In genomic region chr19:11480081-11480926, GRCh38 we compare ENCODE assay signal across 13 cellular contexts. TPM values are rescaled to one million over a fixed set of nuclear protein-coding genes. Genes with fewer than 3 reads are reported as not detected.
DNase-seq lines count a peak whose midpoint lies in the region; ATAC-seq and TF ChIP-seq lines count a peak whose summit lies in the region.
"Had no signal": no experiment of that assay in that cellular context is flagged by ENCODE, and none has a peak within 500 bp of the region (broad histone marks: within the 10 kb centered on the region; RNA-seq: fewer than 3 reads in every experiment).

No MANE protein-coding gene starts in this region.

- intact Hi-C loops in dendritic cell treated with granulocyte-macrophage colony-stimulating factor and Interleukin-4, amounts not matched to agents 40 ng/mL and 50 ng/mL, for 4 days (cut with micrococcal nuclease): loop anchor here (5.0 kb wide), 1 partner anchor 238 kb away; no protein-coding TSS in a partner anchor

- no peak for TF ChIP-seq CTCF in GM23338 (conservative IDR thresholded peaks at IDR 0.05; ENCODE audit: low read depth in 2 of 2)

- no peaks in the 10 kb centered on the region for H3K79me1 ChIP-seq in neuronal stem cell (ENCODE audit: low read depth, low read length)

- H3K23ac ChIP-seq in neuronal stem cell (ENCODE audit: low read depth, low read length, poor library complexity): peak overlapping the region; percentile 90

- DNase-seq in NCI-H1105 treated with DMSO at 0.1 percent for 48 hours (lab: John Stamatoyannopoulos, UW) (peak; percentile 20), NCI-H1105 (lab: John Stamatoyannopoulos, UW) (no peak), GM23338 (ENCODE audit: low spot score) (peak; percentile 46), neuronal stem cell (ENCODE audit: low spot score) (no peak), NOMO-1 treated with dmso at 0.1 percent for 144 hours (lab: John Stamatoyannopoulos, UW; ENCODE audit: unreplicated experiment) (no peak), NCI-H226 (no peak)
- DNase-seq: activated naive CD4-positive, alpha-beta T cell treated with anti-CD3 and anti-CD28 coated beads, Interleukin-2, amount 10 ng/mL, durations not matched to agents 7 days and 5 days; NCI-H1048 had no signal

- H3K9me2 ChIP-seq in GM23338 (ENCODE audit: insufficient read depth): no peaks in the 10 kb centered on the region

- H3K36me3 Mint-ChIP-seq in GM23338 (ENCODE audit: low read depth): no peaks in the 10 kb centered on the region; the same call in 2 of the 3 replicates
- H3K36me3 Mint-ChIP-seq in dendritic cell treated with granulocyte-macrophage colony-stimulating factor and Interleukin-4, amounts not matched to agents 40 ng/mL and 50 ng/mL, for 4 days (ENCODE audit: low read depth): peaks cover 13% of the 10 kb centered on the region

- peaks cover 16% of the 10 kb centered on the region for H3F3A ChIP-seq in GM23338 (replicated peaks; ENCODE audit: low read depth)

- peaks cover 6% of the 10 kb centered on the region for H3K4me1 Mint-ChIP-seq in GM23338
- H3K4me1 Mint-ChIP-seq in dendritic cell treated with granulocyte-macrophage colony-stimulating factor and Interleukin-4, amounts not matched to agents 40 ng/mL and 50 ng/mL, for 4 days (ENCODE audit: low read depth): peaks cover 36% of the 10 kb centered on the region

- H3K4me2 ChIP-seq in GM23338 (peak overlapping the region; percentile 77), neuronal stem cell (ENCODE audit: insufficient read depth, low read length, poor library complexity, severe bottlenecking) (peak overlapping the region; percentile 38)

- no peak overlapping the region for H2BK120ac ChIP-seq in neuronal stem cell (ENCODE audit: low read depth, low read length)

- no peak overlapping the region for H3K9ac ChIP-seq in neuronal stem cell (ENCODE audit: low read depth, low read length, poor library complexity)

- no peak overlapping the region for H2BK12ac ChIP-seq in neuronal stem cell (ENCODE audit: low read length)

- H3K4ac ChIP-seq in neuronal stem cell (ENCODE audit: low read length): no peak overlapping the region

- H3K27me3 ChIP-seq in GM23338 (ENCODE audit: insufficient read depth) (peaks cover 34% of the 10 kb centered on the region), neuronal stem cell (ENCODE audit: control insufficient read depth in 3 of 3, insufficient read depth in 3 of 3, low read depth in 1 of 3, low read length in 3 of 3) (peaks cover 0 to 41% (median 16%) of the 10 kb centered on the region in 3 experiments)

- H3K18ac ChIP-seq in neuronal stem cell (ENCODE audit: low read length): peak overlapping the region; percentile 46

- H4K8ac ChIP-seq in neuronal stem cell (ENCODE audit: low read depth, low read length): no peak overlapping the region

- peaks cover 0 to 4% of the 10 kb centered on the region in 2 donors for H3K9me3 ChIP-seq in neuronal stem cell (replicated peaks in 1 of 2; ENCODE audit: control insufficient read depth in 2 of 2, insufficient read depth in 1 of 2, low read depth in 1 of 2, low read length in 2 of 2)

- WGBS in neuronal stem cell (ENCODE audit: extremely low coverage in 2 of 2, insufficient read length in 2 of 2, insufficient replicate concordance in 1 of 2), 2 donors: no CpG with 5 or more reads among the region's 90 CpGs

- H3K27ac ChIP-seq in GM23338 (ENCODE audit: low read depth) (no peak overlapping the region), neuronal stem cell (replicated peaks; ENCODE audit: low read length) (no peak overlapping the region)

- H2AK5ac ChIP-seq in neuronal stem cell (ENCODE audit: low read depth, low read length): no peak overlapping the region

- no peak overlapping the region for H4K91ac ChIP-seq in neuronal stem cell (ENCODE audit: low read depth, low read length, poor library complexity)

- H2AFZ ChIP-seq in GM23338: no peak overlapping the region
- H2AFZ ChIP-seq in neuronal stem cell (ENCODE audit: low read length): peak overlapping the region; percentile 83

- H3K4me1 ChIP-seq in GM23338 (ENCODE audit: insufficient read depth) (peaks cover 8% of the 10 kb centered on the region), neuronal stem cell (ENCODE audit: control insufficient read depth in 2 of 2, insufficient read depth in 1 of 2, low read depth in 1 of 2, low read length in 2 of 2) (peaks cover 0 to 5% of the 10 kb centered on the region in 2 donors)

- H3K4me3 Mint-ChIP-seq in GM23338: no peak overlapping the region
- H3K4me3 Mint-ChIP-seq in dendritic cell treated with granulocyte-macrophage colony-stimulating factor and Interleukin-4, amounts not matched to agents 40 ng/mL and 50 ng/mL, for 4 days: peak overlapping the region; percentile 13
- H3K4me3 Mint-ChIP-seq: activated naive CD4-positive, alpha-beta T cell treated with anti-CD3 and anti-CD28 coated beads, Interleukin-2, amount 10 ng/mL, durations not matched to agents 7 days and 5 days; memory B cell had no signal

- H3K14ac ChIP-seq in neuronal stem cell (ENCODE audit: low read length): peak overlapping the region; percentile 73

- H2BK5ac ChIP-seq in neuronal stem cell (ENCODE audit: low read length): no peak overlapping the region

- no peak overlapping the region for H2BK15ac ChIP-seq in neuronal stem cell (ENCODE audit: low read length)

- no peak overlapping the region for H3K27ac Mint-ChIP-seq in GM23338
- no peak overlapping the region for H3K27ac Mint-ChIP-seq in dendritic cell treated with granulocyte-macrophage colony-stimulating factor and Interleukin-4, amounts not matched to agents 40 ng/mL and 50 ng/mL, for 4 days
- H3K27ac Mint-ChIP-seq: activated naive CD4-positive, alpha-beta T cell treated with anti-CD3 and anti-CD28 coated beads, Interleukin-2, amount 10 ng/mL, durations not matched to agents 7 days and 5 days had no signal

- no peaks in the 10 kb centered on the region for H3K79me2 ChIP-seq in GM23338 (replicated peaks; ENCODE audit: insufficient read depth)

- H3K4me3 ChIP-seq in GM23338: peak overlapping the region; percentile 61
- H3K4me3 ChIP-seq in neuronal stem cell (ENCODE audit: low read length in 2 of 2): peak overlapping the region in 1 of 2 donors; percentile 90

- H3K27me3 Mint-ChIP-seq in GM23338 (ENCODE audit: insufficient read depth, low read depth, poor library complexity): peaks cover 51% of the 10 kb centered on the region
- H3K27me3 Mint-ChIP-seq in dendritic cell treated with granulocyte-macrophage colony-stimulating factor and Interleukin-4, amounts not matched to agents 40 ng/mL and 50 ng/mL, for 4 days: peaks cover 65% of the 10 kb centered on the region

- peaks cover 7% of the 10 kb centered on the region; the same call in 2 of the 3 replicates for H3K9me3 Mint-ChIP-seq in GM23338
- H3K9me3 Mint-ChIP-seq in dendritic cell treated with granulocyte-macrophage colony-stimulating factor and Interleukin-4, amounts not matched to agents 40 ng/mL and 50 ng/mL, for 4 days: no peaks in the 10 kb centered on the region
- H3K9me3 Mint-ChIP-seq: activated naive CD4-positive, alpha-beta T cell treated with anti-CD3 and anti-CD28 coated beads, Interleukin-2, amount 10 ng/mL, durations not matched to agents 7 days and 5 days had no signal

- H3K36me3 ChIP-seq in GM23338 (ENCODE audit: insufficient read depth): no peaks in the 10 kb centered on the region
- peaks cover 0 to 39% of the 10 kb centered on the region in 2 donors for H3K36me3 ChIP-seq in neuronal stem cell (replicated peaks in 1 of 2; ENCODE audit: control insufficient read depth in 2 of 2, insufficient read depth in 2 of 2, low read length in 2 of 2)

- ATAC-seq in GM23338 (no peak), GM18498 (IDR thresholded peaks at IDR 0.05; ENCODE audit: unreplicated experiment) (no peak)
- ATAC-seq: Panc1 had no signal

- H4K20me1 ChIP-seq in GM23338 (replicated peaks; ENCODE audit: insufficient read depth): no peaks in the 10 kb centered on the region

TF ChIP-seq in GM23338, 12 proteins besides CTCF, POLR2A, EP300 and RAD21:
- TF ChIP-seq ZNF114 (CRISPR knock-in tag; IDR thresholded peaks at IDR 0.05) (no peak), ETS1 (IDR thresholded peaks at IDR 0.05) (no peak), NANOG (IDR thresholded peaks at IDR 0.05; ENCODE audit: borderline replicate concordance) (no peak), POLR2AphosphoS5 (IDR thresholded peaks at IDR 0.05; ENCODE audit: low read depth) (no peak), CREB1 (CRISPR knock-in tag; IDR thresholded peaks at IDR 0.05; ENCODE audit: low read depth) (no peak)

RNA-seq across cellular contexts. Expression of gene ELAVL3, which starts 0.5 kb away (rescaled TPM):
- total RNA-seq in GM23338 (2014; rRNA removed; shearing (Covaris generic)): 1.2 and 1.7 TPM in 2 replicates
- 0.45 and 0.63 TPM in 2 replicates for polyA plus RNA-seq in GM23338 (2016; fragmentation: Nextera tagmentation; extraction: Ambion mirVana)
- polyA plus RNA-seq in neuronal stem cell (2013, experiment 1 of 2): 0.98 TPM
- polyA plus RNA-seq in neuronal stem cell (2013, experiment 2 of 2): 0.86 TPM
- total RNA-seq: subcutaneous adipose tissue had no signal

RNA-seq across cellular contexts. Expression of gene ZNF653, which starts 25.3 kb away (rescaled TPM):
- 4.9 and 5.3 TPM in 2 replicates for total RNA-seq in GM23338 (2014; rRNA removed; shearing (Covaris generic))
- polyA plus RNA-seq in GM23338 (2016; fragmentation: Nextera tagmentation; extraction: Ambion mirVana): 2.5 and 4.1 TPM in 2 replicates
- 8.3 TPM for polyA plus RNA-seq in neuronal stem cell (2013, experiment 1 of 2)
- polyA plus RNA-seq in neuronal stem cell (2013, experiment 2 of 2): 7.7 TPM

RNA-seq across cellular contexts. Expression of gene PRKCSH, which starts 44.9 kb away (rescaled TPM):
- total RNA-seq in GM23338 (2014; rRNA removed; shearing (Covaris generic)): 107 and 130 TPM in 2 replicates
- 85.3 and 90.3 TPM in 2 replicates for polyA plus RNA-seq in GM23338 (2016; fragmentation: Nextera tagmentation; extraction: Ambion mirVana)
- 199 TPM for polyA plus RNA-seq in neuronal stem cell (2013, experiment 1 of 2)
- 201 TPM for polyA plus RNA-seq in neuronal stem cell (2013, experiment 2 of 2)

RNA-seq across cellular contexts. Expression of gene ODAD3, which starts 45.4 kb away (rescaled TPM):
- total RNA-seq in GM23338 (2014; rRNA removed; shearing (Covaris generic)): 0.54 and 1.5 TPM in 2 replicates
- polyA plus RNA-seq in GM23338 (2016; fragmentation: Nextera tagmentation; extraction: Ambion mirVana): 6.1 TPM in 2 replicates
- polyA plus RNA-seq in neuronal stem cell (2013, experiment 1 of 2): 0.91 TPM
- polyA plus RNA-seq in neuronal stem cell (2013, experiment 2 of 2): 1.2 TPM

RNA-seq across cellular contexts. Expression of gene ECSIT, which starts 48.6 kb away (rescaled TPM):
- total RNA-seq in GM23338 (2014; rRNA removed; shearing (Covaris generic)): 61.1 and 66.5 TPM in 2 replicates
- polyA plus RNA-seq in GM23338 (2016; fragmentation: Nextera tagmentation; extraction: Ambion mirVana): 36.6 and 42.7 TPM in 2 replicates
- 30.6 TPM for polyA plus RNA-seq in neuronal stem cell (2013, experiment 1 of 2)
- polyA plus RNA-seq in neuronal stem cell (2013, experiment 2 of 2): 28.7 TPM

Comparison
In these comparisons a context has a peak if more than half of its experiments do, and no peak if none do; other contexts are left out.
1. DNase-seq: peak in NCI-H1105 treated with DMSO at 0.1 percent for 48 hours (single experiment) and GM23338 (single experiment); none in NCI-H1105 (single experiment), neuronal stem cell (single experiment), NOMO-1 treated with dmso at 0.1 percent for 144 hours (single experiment) and NCI-H226 (single experiment).